ENCODE assay signal across 23 cellular contexts in the genomic region with DNA sequence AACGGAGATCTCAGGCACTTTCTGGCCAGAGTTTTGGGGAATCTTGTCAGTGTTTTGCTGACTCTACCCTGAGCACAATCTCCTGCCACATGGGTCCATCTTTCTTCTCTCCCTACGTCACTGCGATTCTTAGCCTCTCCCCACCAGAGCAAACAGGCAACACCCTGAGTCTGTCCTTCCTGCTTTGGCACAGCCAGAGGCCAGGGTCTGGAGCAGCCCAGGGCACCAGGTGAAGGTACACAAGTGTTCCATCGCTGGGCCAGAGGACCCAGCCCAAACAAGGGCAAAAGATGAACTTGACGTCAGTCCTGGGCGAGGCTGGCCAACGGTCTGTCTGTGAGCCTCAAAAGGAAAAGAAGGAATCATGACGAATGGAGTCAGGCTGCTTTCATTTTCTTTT. TPM values are rescaled to one million over a fixed set of nuclear protein-coding genes. Genes with fewer than 3 reads are reported as not detected.
DNase-seq lines count a peak whose midpoint lies in the region; ATAC-seq, FAIRE-seq and TF ChIP-seq lines count a peak whose summit lies in the region.
"Had no signal": no experiment of that assay in that cellular context is flagged by ENCODE, and none has a peak within 500 bp of the region (broad histone marks: within the 10 kb centered on the region; RNA-seq: fewer than 3 reads in every experiment).

No MANE protein-coding gene starts in this region.

- no peak overlapping the region for H3K4ac ChIP-seq in IMR-90 (ENCODE audit: low read depth, low read length)

- H4K91ac ChIP-seq in IMR-90 (ENCODE audit: insufficient read depth, low read depth, low read length), result no peak overlapping the region

- BruUV-seq in IMR-90 (replicated peaks; lab: Mats Ljungman, UMichigan), result no TSS peak
- BruUV-seq in K562 (replicated peaks; lab: Mats Ljungman, UMichigan), result no TSS peak

- no peak overlapping the region for H2BK5ac ChIP-seq in IMR-90 (ENCODE audit: low read depth, low read length, poor library complexity, severe bottlenecking)

- no peak overlapping the region for H4K5ac ChIP-seq in IMR-90 (ENCODE audit: low read depth, low read length)

- WGBS in IMR-90 (ENCODE audit: extremely low coverage in 2 of 2, insufficient read length in 1 of 2), 2 experiments, result 49% methylated on average over 4 of the region's 8 CpGs; no CpG with 5 or more reads in 1 of the 2 experiments
- WGBS in K562 (ENCODE audit: insufficient coverage, low coverage, missing lambda C conversion rate), result 45% methylated on average over 8 of the region's 8 CpGs

- H3K18ac ChIP-seq in IMR-90 (ENCODE audit: low read depth, low read length), result no peak overlapping the region

- no peak for FAIRE-seq in K562 (lab: Jason Lieb, UNC)
- FAIRE-seq: A204.1, D721Med had no signal

- no peak overlapping the region for H3K9ac ChIP-seq in IMR-90 (ENCODE audit: low read depth, low read length)
- H3K9ac ChIP-seq in K562 (ENCODE audit: insufficient read depth in 1 of 2, low read depth in 2 of 2, low read length in 2 of 2), result no peak overlapping the region; a peak in 1 of 4 replicates
- H3K9ac ChIP-seq in mucosa of rectum (ENCODE audit: low read depth in 1 of 2, low read length in 2 of 2), result no peak overlapping the region

- H2BK120ac ChIP-seq in IMR-90 (ENCODE audit: low read depth, low read length), result no peak overlapping the region

- no peak overlapping the region for H3K23ac ChIP-seq in IMR-90 (ENCODE audit: low read depth, low read length)

- no peak overlapping the region for H2BK20ac ChIP-seq in IMR-90 (ENCODE audit: low read depth, low read length)

- no peak overlapping the region for H3K27ac ChIP-seq in IMR-90 (ENCODE audit: insufficient read depth, low read length)
- no peak overlapping the region; the same call in 2 of the 3 replicates for H3K27ac ChIP-seq in K562 (ENCODE audit: extremely low read depth, low read depth, low read length)
- peak overlapping the region; percentile 57 to 70 for H3K27ac ChIP-seq in mucosa of rectum (ENCODE audit: low read depth in 2 of 2, low read length in 2 of 2)
- H3K27ac ChIP-seq: C4-2B had no signal

- H3K36me3 ChIP-seq in IMR-90 (ENCODE audit: control insufficient read depth, insufficient read depth, low read length), result no peaks in the 10 kb centered on the region
- H3K36me3 ChIP-seq in K562 (ENCODE audit: control insufficient read depth, insufficient read depth, low read length), result no peaks in the 10 kb centered on the region
- H3K36me3 ChIP-seq in mucosa of rectum (ENCODE audit: control insufficient read depth in 2 of 2, insufficient read depth in 2 of 2, low read length in 2 of 2), result no peaks in the 10 kb centered on the region
- H3K36me3 ChIP-seq: HAP-1 had no signal

- H2BK15ac ChIP-seq in IMR-90 (ENCODE audit: low read depth, low read length), result no peak overlapping the region

- H3K9me3 ChIP-seq in IMR-90 (ENCODE audit: control insufficient read depth, insufficient read depth, low read length) (no peaks in the 10 kb centered on the region), K562 (replicated peaks; ENCODE audit: control insufficient read depth, insufficient read depth, low read depth, low read length) (no peaks in the 10 kb centered on the region), mucosa of rectum (ENCODE audit: control insufficient read depth in 2 of 2, low read length in 2 of 2) (no peaks in the 10 kb centered on the region)
- H3K9me3 ChIP-seq: HAP-1 had no signal

- H3K56ac ChIP-seq in IMR-90 (ENCODE audit: extremely low read depth, insufficient read depth, low read length), result no peak overlapping the region

- no peak for TF ChIP-seq EP300 in K562 (IDR thresholded peaks at IDR 0.05; ENCODE audit: low read length)

- no peaks in the 10 kb centered on the region for H3K9me1 ChIP-seq in IMR-90 (ENCODE audit: insufficient read depth, low read length)
- H3K9me1 ChIP-seq in K562 (ENCODE audit: control insufficient read depth, insufficient read depth, low read length), result no peaks in the 10 kb centered on the region

- peak overlapping the region; percentile 10 for H3K27ac Mint-ChIP-seq in stimulated activated effector memory CD8-positive, alpha-beta T cell treated with anti-CD3 and anti-CD28 coated beads, Interleukin-12 subunit alpha, Interleukin-12 subunit beta, amount 100 ng/mL, for 72 hours
- H3K27ac Mint-ChIP-seq: T-cell had no signal

- CTCF ChIA-PET in IMR-90 (lab: Yijun Ruan, JAX) (no interaction called here), K562 (lab: Yijun Ruan, JAX; ENCODE audit: low intra/inter-chr PET ratio) (no interaction called here)

- no peak overlapping the region for H3K4me3 ChIP-seq in IMR-90 (ENCODE audit: insufficient read depth, low read depth, low read length)
- no peak overlapping the region for H3K4me3 ChIP-seq in K562
- H3K4me3 ChIP-seq in mucosa of rectum (ENCODE audit: low read length in 2 of 2), result peak overlapping the region in 1 of 2 donors; percentile 23
- H3K4me3 ChIP-seq: HAP-1 had no signal

- H2AFZ ChIP-seq in IMR-90 (replicated peaks; ENCODE audit: low read length, poor library complexity) (no peak overlapping the region), K562 (ENCODE audit: low read depth, low read length) (peak overlapping the region; percentile 41; the same call in 1 of the 2 replicates)

- intact Hi-C loops in IMR-90 (cut with micrococcal nuclease) (no loop called here), K562 (cut with micrococcal nuclease) (no loop called here)

- H4K20me1 ChIP-seq in IMR-90 (ENCODE audit: insufficient read depth, low read length) (no peaks in the 10 kb centered on the region), K562 (replicated peaks; ENCODE audit: control insufficient read depth, insufficient read depth, low read length) (no peaks in the 10 kb centered on the region)

- no peak for TF ChIP-seq CTCF in IMR-90 (conservative IDR thresholded peaks at IDR 0.05; ENCODE audit: low read depth, low read length)
- no peak for TF ChIP-seq CTCF in K562 (IDR thresholded peaks at IDR 0.05 in 2 of 3, conservative IDR thresholded peaks at IDR 0.05 in 1 of 3; ENCODE audit: insufficient read depth in 2 of 3, low read depth in 1 of 3, low read length in 3 of 3)

- peak overlapping the region; percentile 32 for H2AK9ac ChIP-seq in IMR-90 (replicated peaks; ENCODE audit: low read depth, low read length, poor library complexity)

- no peak overlapping the region for H2AK5ac ChIP-seq in IMR-90 (ENCODE audit: low read depth, low read length)

- DNase-seq in IMR-90 (no peak), K562 (ENCODE audit: extremely low read depth in 1 of 4, low spot score in 3 of 4) (no peak), MV-4-11 (lab: John Stamatoyannopoulos, UW) (no peak), NCI-H2196 (lab: John Stamatoyannopoulos, UW; ENCODE audit: unreplicated experiment) (no peak), NCI-H748 treated with DMSO at 0.1 percent for 48 hours (lab: John Stamatoyannopoulos, UW) (no peak)
- no peak for DNase-seq in stimulated activated effector memory CD8-positive, alpha-beta T cell treated with anti-CD3 and anti-CD28 coated beads, Interleukin-12 subunit alpha, Interleukin-12 subunit beta, amount 100 ng/mL, for 72 hours (ENCODE audit: low spot score in 2 of 2)
- DNase-seq: DMS53; GDM1; NCI-H1417; NCI-H2081 treated with DMSO at 0.1 percent for 48 hours; NCI-H2171 treated with DMSO at 0.1 percent for 48 hours; NCI-H69; NK-92 treated with Interleukin-12 subunit alpha and Interleukin-12 subunit beta, amount 100 ng/mL, for 24 hours; T-cell had no signal

- H3K4me2 ChIP-seq in IMR-90 (ENCODE audit: low read depth, low read length) (peak overlapping the region; percentile 13; the same call in 1 of the 2 replicates), K562 (ENCODE audit: insufficient read depth, low read length) (no peak overlapping the region)

- in situ Hi-C loops in IMR-90 (cut with MboI; ENCODE audit: low sequenced_read_pairs) (loop anchor here (25.0 kb wide), 1 partner anchor 425 kb away; no protein-coding TSS in a partner anchor), K562 (cut with MboI) (no loop called here)

- H3K27me3 ChIP-seq in IMR-90 (ENCODE audit: control insufficient read depth, insufficient read depth, low read length), result peaks cover 6% of the 10 kb centered on the region
- H3K27me3 ChIP-seq in K562 (ENCODE audit: control insufficient read depth in 2 of 2, insufficient read depth in 2 of 2, low read length in 2 of 2), result no peaks in the 10 kb centered on the region
- no peaks in the 10 kb centered on the region for H3K27me3 ChIP-seq in mucosa of rectum (ENCODE audit: control insufficient read depth in 2 of 2, insufficient read depth in 2 of 2, low read length in 2 of 2)

- POLR2A ChIA-PET in IMR-90 (lab: Charles Lee; ENCODE audit: unreplicated experiment) (no interaction called here), K562 (lab: Yijun Ruan, JAX) (interaction anchor here (1.3 kb wide), 1 partner anchor 108 kb away, joined by 3 read pairs; no protein-coding TSS in a partner anchor)

- H3K79me2 ChIP-seq in K562 (ENCODE audit: control insufficient read depth, insufficient read depth, low read length), result no peaks in the 10 kb centered on the region

- ATAC-seq in IMR-90 (ENCODE audit: low read depth) (no peak), K562 (no peak)
- ATAC-seq in stimulated activated effector memory CD8-positive, alpha-beta T cell treated with anti-CD3 and anti-CD28 coated beads, Interleukin-12 subunit alpha, Interleukin-12 subunit beta, amount 100 ng/mL, for 72 hours, result peak; percentile 13
- ATAC-seq: SK-N-SH treated with all-trans-retinoic acid at 6 μM for 48 hours, T-cell had no signal

- H3K79me1 ChIP-seq in IMR-90 (ENCODE audit: low read depth in 1 of 2, low read length in 2 of 2), result no peaks in the 10 kb centered on the region

- no peaks in the 10 kb centered on the region for H3K36me3 Mint-ChIP-seq in stimulated activated effector memory CD8-positive, alpha-beta T cell treated with anti-CD3 and anti-CD28 coated beads, Interleukin-12 subunit alpha, Interleukin-12 subunit beta, amount 100 ng/mL, for 72 hours
- H3K36me3 Mint-ChIP-seq: T-cell had no signal

- H4K8ac ChIP-seq in IMR-90 (ENCODE audit: low read depth in 2 of 2, low read length in 2 of 2), result no peak overlapping the region

- dilution Hi-C loops in IMR-90 (cut with HindIII; ENCODE audit: low sequenced_read_pairs, unreplicated experiment), result no loop called here

- no peak for TF ChIP-seq RAD21 in IMR-90 (IDR thresholded peaks at IDR 0.05; ENCODE audit: low read length)
- no peak for TF ChIP-seq RAD21 in K562 (CRISPR knock-in tag; conservative IDR thresholded peaks at IDR 0.05 in 1 of 2, IDR thresholded peaks at IDR 0.05 in 1 of 2)

- H3K4me1 ChIP-seq in IMR-90 (ENCODE audit: control insufficient read depth, insufficient read depth, low read length), result no peaks in the 10 kb centered on the region
- H3K4me1 ChIP-seq in K562 (replicated peaks in 1 of 2; ENCODE audit: control insufficient read depth in 2 of 2, insufficient read depth in 2 of 2, low read length in 2 of 2), result peaks cover 0 to 2% of the 10 kb centered on the region in 2 experiments; a peak in 2 of 5 replicates
- peaks cover 3 to 14% of the 10 kb centered on the region in 2 donors for H3K4me1 ChIP-seq in mucosa of rectum (ENCODE audit: control insufficient read depth in 2 of 2, insufficient read depth in 2 of 2, low read length in 2 of 2)
- H3K4me1 ChIP-seq: HAP-1 had no signal

- TF ChIP-seq POLR2A in IMR-90 (IDR thresholded peaks at IDR 0.05; ENCODE audit: low read depth, low read length), result no peak
- no peak for TF ChIP-seq POLR2A in K562 (conservative IDR thresholded peaks at IDR 0.05)

- no peak overlapping the region for H3K4me3 Mint-ChIP-seq in stimulated activated effector memory CD8-positive, alpha-beta T cell treated with anti-CD3 and anti-CD28 coated beads, Interleukin-12 subunit alpha, Interleukin-12 subunit beta, amount 100 ng/mL, for 72 hours
- H3K4me3 Mint-ChIP-seq: T-cell had no signal

- peaks cover 5% of the 10 kb centered on the region for H3K4me1 Mint-ChIP-seq in stimulated activated effector memory CD8-positive, alpha-beta T cell treated with anti-CD3 and anti-CD28 coated beads, Interleukin-12 subunit alpha, Interleukin-12 subunit beta, amount 100 ng/mL, for 72 hours

- no peak overlapping the region for H3K14ac ChIP-seq in IMR-90 (replicated peaks; ENCODE audit: low read depth, low read length)

- no peaks in the 10 kb centered on the region for H3K9me3 Mint-ChIP-seq in stimulated activated effector memory CD8-positive, alpha-beta T cell treated with anti-CD3 and anti-CD28 coated beads, Interleukin-12 subunit alpha, Interleukin-12 subunit beta, amount 100 ng/mL, for 72 hours
- H3K9me3 Mint-ChIP-seq: T-cell had no signal

RNA-seq across cellular contexts. Expression of gene CCDC177, which starts 12.7 kb away (rescaled TPM):
- total RNA-seq in IMR-90 (2012; rRNA removed) (not detected in 2 replicates), K562 (2014; rRNA removed) (not detected in 2 replicates), K562 (2014; rRNA removed; fragmentation: Illumina TruSeq; extraction: Trizol) (not detected in 2 replicates), K562 (2015; rRNA removed; fragmentation: Illumina TruSeq; extraction: Trizol) (not detected in 2 replicates), K562 (2021) (not detected in 2 replicates)
- polyA plus RNA-seq in IMR-90 (2012; rRNA removed) (not detected in 2 replicates), K562 (2011; rRNA removed) (not detected in 2 replicates), K562 (2014; fragmentation: Illumina TruSeq; extraction: Trizol) (not detected in 2 replicates), K562 (2014; fragmentation: Nextera tagmentation; extraction: Ambion mirVana) (not detected), K562 (2014; rRNA removed) (not detected in 2 replicates)
- polyA plus RNA-seq in IMR-90 (2012; cell fraction: cytosol; rRNA removed), result not detected in 2 replicates
- not detected in 2 replicates for polyA plus RNA-seq in IMR-90 (2012; cell fraction: nucleus; rRNA removed; ENCODE audit: low replicate concordance)
- not detected in 2 replicates for total RNA-seq in K562 (2011; cell fraction: chromatin; rRNA removed; ENCODE audit: low replicate concordance)
- not detected in 2 replicates for total RNA-seq in K562 (2011; cell fraction: nucleolus; rRNA removed)
- total RNA-seq in K562 (2011; cell fraction: nucleoplasm; rRNA removed), result not detected in 2 replicates
- polyA plus RNA-seq in K562 (2011; cell fraction: cytosol; rRNA removed), result not detected in 2 replicates
- polyA plus RNA-seq in K562 (2011; cell fraction: nucleus; rRNA removed), result not detected in 2 replicates
- not detected in 2 replicates for polyA plus RNA-seq in K562 (2012)
- polyA minus RNA-seq in K562 (2011; rRNA and poly(A)+ RNA removed), result not detected in 2 replicates
- not detected in 2 replicates for polyA minus RNA-seq in K562 (2011; cell fraction: cytosol; rRNA and poly(A)+ RNA removed)
- not detected in 2 replicates for polyA minus RNA-seq in K562 (2011; cell fraction: nucleus; rRNA and poly(A)+ RNA removed)
- total RNA-seq: HT1080, M059J, NCI-H460, T-cell had no signal

RNA-seq across cellular contexts. Expression of gene SUSD6, which starts 24.0 kb away (rescaled TPM):
- total RNA-seq in IMR-90 (2012; rRNA removed) (2.3 and 2.5 TPM in 2 replicates), K562 (2014; rRNA removed) (3.8 and 4.1 TPM in 2 replicates), K562 (2014; rRNA removed; fragmentation: Illumina TruSeq; extraction: Trizol) (5.5 and 5.7 TPM in 2 replicates), K562 (2015; rRNA removed; fragmentation: Illumina TruSeq; extraction: Trizol) (5.0 and 5.2 TPM in 2 replicates), K562 (2021) (18.4 and 20.7 TPM in 2 replicates)
- polyA plus RNA-seq in IMR-90 (2012; rRNA removed) (10.1 and 10.4 TPM in 2 replicates), K562 (2011; rRNA removed) (13.0 and 25.6 TPM in 2 replicates), K562 (2014; fragmentation: Illumina TruSeq; extraction: Trizol) (12.2 and 12.3 TPM in 2 replicates), K562 (2014; fragmentation: Nextera tagmentation; extraction: Ambion mirVana) (1 to 10 TPM; 2.9 to 5.6 TPM), K562 (2014; rRNA removed) (11.4 and 11.7 TPM in 2 replicates)
- 5.9 and 7.7 TPM in 2 replicates for polyA plus RNA-seq in IMR-90 (2012; cell fraction: cytosol; rRNA removed)
- 21.8 and 29.0 TPM in 2 replicates for polyA plus RNA-seq in IMR-90 (2012; cell fraction: nucleus; rRNA removed; ENCODE audit: low replicate concordance)
- total RNA-seq in K562 (2011; cell fraction: chromatin; rRNA removed; ENCODE audit: low replicate concordance), result 51.2 and 76.5 TPM in 2 replicates
- 50.5 and 58.7 TPM in 2 replicates for total RNA-seq in K562 (2011; cell fraction: nucleolus; rRNA removed)
- 56.2 and 57.9 TPM in 2 replicates for total RNA-seq in K562 (2011; cell fraction: nucleoplasm; rRNA removed)
- 8.0 and 14.7 TPM in 2 replicates for polyA plus RNA-seq in K562 (2011; cell fraction: cytosol; rRNA removed)
- polyA plus RNA-seq in K562 (2011; cell fraction: nucleus; rRNA removed), result 63.8 and 68.6 TPM in 2 replicates
- polyA plus RNA-seq in K562 (2012), result 5.8 and 7.8 TPM in 2 replicates
- 18.0 and 19.0 TPM in 2 replicates for polyA minus RNA-seq in K562 (2011; rRNA and poly(A)+ RNA removed)
- polyA minus RNA-seq in K562 (2011; cell fraction: cytosol; rRNA and poly(A)+ RNA removed), result 7.5 and 9.8 TPM in 2 replicates
- 15.6 and 35.9 TPM in 2 replicates for polyA minus RNA-seq in K562 (2011; cell fraction: nucleus; rRNA and poly(A)+ RNA removed)

Comparison
In these comparisons a context has a peak if more than half of its experiments do, and no peak if none do; other contexts are left out.
1. H3K27ac ChIP-seq: peak in mucosa of rectum (2 of 2); none in IMR-90 (single experiment) and K562 (single experiment).